21 cellular contexts compared by ENCODE assay signal in the genomic region with DNA sequence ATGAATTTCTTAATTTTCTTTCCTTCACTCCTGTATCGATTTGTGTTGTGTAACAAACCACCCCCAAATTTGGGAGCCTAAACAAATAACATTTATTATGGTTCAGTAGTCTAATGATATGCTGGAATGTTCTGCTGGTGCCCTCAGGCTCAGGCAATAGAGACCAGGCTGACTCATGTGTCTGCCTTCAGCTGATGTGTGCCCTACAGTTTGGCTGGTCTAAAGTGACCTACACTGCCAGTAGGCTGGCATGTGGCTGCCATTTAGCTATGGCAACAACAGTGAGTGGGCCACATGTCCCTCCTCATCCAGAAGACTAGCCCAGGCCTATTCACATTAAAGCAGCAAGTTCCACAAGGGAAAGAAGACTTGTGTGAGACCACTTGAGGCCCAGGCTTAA.
DNase-seq lines count a peak whose midpoint lies in the region; ATAC-seq lines count a peak whose summit lies in the region.
"Had no signal": no experiment of that assay in that cellular context is flagged by ENCODE, and none has a peak within 500 bp of the region (broad histone marks: within the 10 kb centered on the region; RNA-seq: fewer than 3 reads in every experiment).

No MANE protein-coding gene starts in this region.

- H3K4me3 Mint-ChIP-seq in activated T-cell treated with anti-CD3 and anti-CD28 coated beads, Interleukin-2, amount 50 U/mL, for 72 hours, result no peak overlapping the region
- no peak overlapping the region for H3K4me3 Mint-ChIP-seq in activated CD4-positive, alpha-beta memory T cell treated with anti-CD3 and anti-CD28 coated beads for 36 hours
- H3K4me3 Mint-ChIP-seq in immature natural killer cell, result no peak overlapping the region
- no peak overlapping the region for H3K4me3 Mint-ChIP-seq in stimulated activated memory B cell treated with anti-CD40 and anti-IgM and Interleukin-4, amounts not matched to agents 10 μg/mL and 1 μg/mL and 100 μg/mL, for 72 hours
- H3K4me3 Mint-ChIP-seq: activated CD8-positive, alpha-beta memory T cell treated with anti-CD3 and anti-CD28 coated beads, Interleukin-2, amount 10 ng/mL, durations not matched to agents 7 days and 5 days; activated naive CD8-positive, alpha-beta T cell treated with anti-CD3 and anti-CD28 coated beads, Interleukin-2, amount 10 ng/mL, durations not matched to agents 7 days and 5 days; CD4-positive, alpha-beta T cell; type B pancreatic cell had no signal

- no peaks in the 10 kb centered on the region for H3K27me3 Mint-ChIP-seq in activated T-cell treated with anti-CD3 and anti-CD28 coated beads, Interleukin-2, amount 50 U/mL, for 72 hours (ENCODE audit: low read depth)
- no peaks in the 10 kb centered on the region for H3K27me3 Mint-ChIP-seq in activated CD4-positive, alpha-beta memory T cell treated with anti-CD3 and anti-CD28 coated beads for 36 hours
- H3K27me3 Mint-ChIP-seq in immature natural killer cell (ENCODE audit: low read depth in 3 of 3), result peaks cover 2 to 28% (median 24%) of the 10 kb centered on the region in 3 donors
- H3K27me3 Mint-ChIP-seq in stimulated activated memory B cell treated with anti-CD40 and anti-IgM and Interleukin-4, amounts not matched to agents 10 μg/mL and 1 μg/mL and 100 μg/mL, for 72 hours, result no peaks in the 10 kb centered on the region
- H3K27me3 Mint-ChIP-seq: activated CD8-positive, alpha-beta memory T cell treated with anti-CD3 and anti-CD28 coated beads, Interleukin-2, amount 10 ng/mL, durations not matched to agents 7 days and 5 days; activated naive CD8-positive, alpha-beta T cell treated with anti-CD3 and anti-CD28 coated beads, Interleukin-2, amount 10 ng/mL, durations not matched to agents 7 days and 5 days; CD4-positive, alpha-beta T cell; progenitor cell of endocrine pancreas; type B pancreatic cell had no signal

- DNase-seq in activated T-cell treated with anti-CD3 and anti-CD28 coated beads, Interleukin-2, amount 50 U/mL, for 72 hours, result no peak
- no peak for DNase-seq in activated T-cell treated with anti-CD3 and anti-CD28 coated beads, Interleukin-2, amount 50 U/mL, for 1 hour
- DNase-seq in activated CD4-positive, alpha-beta memory T cell treated with anti-CD3 and anti-CD28 coated beads for 36 hours, result no peak
- DNase-seq in immature natural killer cell (no peak), left lobe of liver (ENCODE audit: low spot score) (no peak), AG08396 (ENCODE audit: low spot score) (no peak)
- DNase-seq: activated CD8-positive, alpha-beta memory T cell treated with anti-CD3 and anti-CD28 coated beads, Interleukin-2, amount 10 ng/mL, durations not matched to agents 7 days and 5 days; activated naive CD8-positive, alpha-beta T cell treated with anti-CD3 and anti-CD28 coated beads, Interleukin-2, amount 10 ng/mL, durations not matched to agents 7 days and 5 days; CD4-positive, alpha-beta T cell; DMS53; dorsolateral prefrontal cortex; Karpas-422; left ventricle myocardium superior; NCI-H2171; RPMI8226; WERI-Rb-1 had no signal

- intact Hi-C loops in activated CD4-positive, alpha-beta memory T cell treated with anti-CD3 and anti-CD28 coated beads for 36 hours (cut with micrococcal nuclease), result no loop called here

- H3K27ac Mint-ChIP-seq in activated T-cell treated with anti-CD3 and anti-CD28 coated beads, Interleukin-2, amount 50 U/mL, for 72 hours, result peak overlapping the region; percentile 82
- peak overlapping the region; percentile 34 for H3K27ac Mint-ChIP-seq in activated CD4-positive, alpha-beta memory T cell treated with anti-CD3 and anti-CD28 coated beads for 36 hours
- peak overlapping the region in 4 of 6 donors; percentile 28 to 58 (median 45) for H3K27ac Mint-ChIP-seq in immature natural killer cell
- H3K27ac Mint-ChIP-seq in stimulated activated memory B cell treated with anti-CD40 and anti-IgM and Interleukin-4, amounts not matched to agents 10 μg/mL and 1 μg/mL and 100 μg/mL, for 72 hours, result peak overlapping the region; percentile 61
- H3K27ac Mint-ChIP-seq: activated naive CD8-positive, alpha-beta T cell treated with anti-CD3 and anti-CD28 coated beads, Interleukin-2, amount 10 ng/mL, durations not matched to agents 7 days and 5 days; type B pancreatic cell had no signal

- H3K36me3 Mint-ChIP-seq in activated T-cell treated with anti-CD3 and anti-CD28 coated beads, Interleukin-2, amount 50 U/mL, for 72 hours (ENCODE audit: insufficient read depth in 2 of 2), result peaks cover 7 to 40% of the 10 kb centered on the region in 2 donors
- peaks cover 42% of the 10 kb centered on the region for H3K36me3 Mint-ChIP-seq in activated CD4-positive, alpha-beta memory T cell treated with anti-CD3 and anti-CD28 coated beads for 36 hours
- H3K36me3 Mint-ChIP-seq in immature natural killer cell, result peaks cover 27 to 59% (median 56%) of the 10 kb centered on the region in 3 donors
- H3K36me3 Mint-ChIP-seq in stimulated activated memory B cell treated with anti-CD40 and anti-IgM and Interleukin-4, amounts not matched to agents 10 μg/mL and 1 μg/mL and 100 μg/mL, for 72 hours, result peaks cover 50% of the 10 kb centered on the region
- H3K36me3 Mint-ChIP-seq: type B pancreatic cell had no signal

- ATAC-seq in activated T-cell treated with anti-CD3 and anti-CD28 coated beads, Interleukin-2, amount 50 U/mL, for 72 hours (replicated peaks in 1 of 2), result peak in 1 of 2 donors; percentile 32
- no peak for ATAC-seq in stimulated activated memory B cell treated with anti-CD40 and anti-IgM and Interleukin-4, amounts not matched to agents 10 μg/mL and 1 μg/mL and 100 μg/mL, for 72 hours
- ATAC-seq in left lobe of liver, result no peak
- no peak for ATAC-seq in GM21423 (IDR thresholded peaks at IDR 0.05; ENCODE audit: unreplicated experiment)
- ATAC-seq: activated CD8-positive, alpha-beta memory T cell treated with anti-CD3 and anti-CD28 coated beads, Interleukin-2, amount 10 ng/mL, durations not matched to agents 7 days and 5 days; HCT116; left ventricle myocardium superior had no signal

- peaks cover 16% of the 10 kb centered on the region for H3K4me1 Mint-ChIP-seq in activated T-cell treated with anti-CD3 and anti-CD28 coated beads, Interleukin-2, amount 50 U/mL, for 72 hours (ENCODE audit: low read depth)
- H3K4me1 Mint-ChIP-seq in activated CD4-positive, alpha-beta memory T cell treated with anti-CD3 and anti-CD28 coated beads for 36 hours (ENCODE audit: low read depth), result peaks cover 5% of the 10 kb centered on the region
- peaks cover 17 to 64% of the 10 kb centered on the region in 2 donors for H3K4me1 Mint-ChIP-seq in immature natural killer cell
- H3K4me1 Mint-ChIP-seq in stimulated activated memory B cell treated with anti-CD40 and anti-IgM and Interleukin-4, amounts not matched to agents 10 μg/mL and 1 μg/mL and 100 μg/mL, for 72 hours, result peaks cover 34% of the 10 kb centered on the region

- no peaks in the 10 kb centered on the region for H3K9me3 Mint-ChIP-seq in activated T-cell treated with anti-CD3 and anti-CD28 coated beads, Interleukin-2, amount 50 U/mL, for 72 hours
- no peaks in the 10 kb centered on the region for H3K9me3 Mint-ChIP-seq in activated CD4-positive, alpha-beta memory T cell treated with anti-CD3 and anti-CD28 coated beads for 36 hours
- no peaks in the 10 kb centered on the region for H3K9me3 Mint-ChIP-seq in immature natural killer cell
- H3K9me3 Mint-ChIP-seq in stimulated activated memory B cell treated with anti-CD40 and anti-IgM and Interleukin-4, amounts not matched to agents 10 μg/mL and 1 μg/mL and 100 μg/mL, for 72 hours, result no peaks in the 10 kb centered on the region
- H3K9me3 Mint-ChIP-seq: activated naive CD8-positive, alpha-beta T cell treated with anti-CD3 and anti-CD28 coated beads, Interleukin-2, amount 10 ng/mL, durations not matched to agents 7 days and 5 days; CD4-positive, alpha-beta T cell; type B pancreatic cell had no signal

- POLR2A ChIA-PET in activated CD4-positive, alpha-beta memory T cell treated with anti-CD3 and anti-CD28 coated beads for 36 hours (lab: Charles Lee), result no interaction called here

- CTCF ChIA-PET in activated CD4-positive, alpha-beta memory T cell treated with anti-CD3 and anti-CD28 coated beads for 36 hours (lab: Charles Lee), result interaction anchor here (1.1 kb wide), 1 partner anchor 358 kb away, joined by 3 read pairs; no protein-coding TSS in a partner anchor
